Comparison of ENCODE assay signal across 1 cellular context in the genomic region with DNA sequence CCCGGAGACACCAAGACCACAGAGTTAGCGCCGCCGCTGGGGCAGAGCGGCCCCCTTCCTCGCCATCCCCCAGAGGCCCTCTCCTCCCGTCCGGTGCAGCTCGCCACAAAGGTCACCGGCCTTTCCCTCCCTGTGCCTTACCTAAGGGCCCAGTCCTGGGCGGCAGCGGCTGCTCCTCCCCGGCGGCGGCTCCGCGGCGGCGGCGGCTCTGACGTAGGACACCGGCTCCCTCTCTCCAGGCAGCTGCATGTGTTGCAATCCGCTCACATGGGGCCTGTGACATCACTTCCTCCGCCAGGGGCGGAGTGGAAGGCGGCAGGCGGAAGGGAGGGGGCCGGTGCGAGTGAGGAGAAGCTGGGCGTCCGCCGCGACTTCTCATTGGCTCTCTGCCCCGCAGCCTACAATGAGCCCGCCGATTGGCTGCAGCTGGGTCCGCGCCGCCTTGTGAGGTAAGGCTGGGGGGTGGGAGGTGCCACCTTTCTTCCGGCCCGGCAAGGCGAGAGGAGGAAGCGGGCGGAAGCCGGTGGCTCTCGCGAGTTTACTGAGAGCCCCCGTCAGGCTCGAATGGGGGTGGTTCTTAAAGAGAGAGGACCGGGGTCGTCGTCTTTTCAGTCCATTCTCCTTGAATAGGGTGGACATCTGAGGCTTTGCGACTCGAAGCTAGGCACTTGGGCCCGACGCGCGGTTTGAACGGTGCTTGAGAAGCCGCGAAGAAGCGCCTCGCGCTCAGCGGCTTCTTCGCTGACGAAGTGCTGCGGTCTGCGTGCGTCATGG.
TF ChIP-seq lines count a peak whose summit lies in the region.

A gene (minus strand): TSS at position 281 of the 774 bp plus-strand sequence. CDS start 318 bp downstream, outside the sequence.

TF ChIP-seq in A549, 52 proteins besides CTCF, POLR2A, EP300 and RAD21 (continued from another document):
- TF ChIP-seq TFCP2L1 (CRISPR knock-in tag; IDR thresholded peaks at IDR 0.05) (peak; percentile 46; the same call in 1 of the 2 replicates), NR3C1 (IDR thresholded peaks at IDR 0.05) (no peak), RCOR1 (IDR thresholded peaks at IDR 0.05; ENCODE audit: low read depth, low read length) (no peak), MAZ (IDR thresholded peaks at IDR 0.05; ENCODE audit: borderline replicate concordance, low read depth, low read length) (peak; percentile 92), ZFP36 (IDR thresholded peaks at IDR 0.05; ENCODE audit: borderline replicate concordance, partially characterized antibody) (no peak), POLR2AphosphoS2 (conservative IDR thresholded peaks at IDR 0.05; ENCODE audit: low read length) (no peak), KDM1A (IDR thresholded peaks at IDR 0.05; ENCODE audit: low read depth) (no peak), GATA3 (IDR thresholded peaks at IDR 0.05; ENCODE audit: borderline replicate concordance) (peak; percentile 61; the same call in 1 of the 2 replicates), MYC (IDR thresholded peaks at IDR 0.05; ENCODE audit: borderline replicate concordance, low read length) (no peak; the same call in 1 of the 2 replicates), ZC3H11A (IDR thresholded peaks at IDR 0.05) (no peak), HDAC2 (IDR thresholded peaks at IDR 0.05) (no peak), CEBPB (IDR thresholded peaks at IDR 0.05) (peak; percentile 97 to 99), EHF (CRISPR knock-in tag; IDR thresholded peaks at IDR 0.05) (no peak), RFX5 (IDR thresholded peaks at IDR 0.05) (peak; percentile 78), JUN (IDR thresholded peaks at IDR 0.05) (peak; percentile 87 to 94), JUNB (IDR thresholded peaks at IDR 0.05) (no peak), PHF8 (IDR thresholded peaks at IDR 0.05; ENCODE audit: borderline replicate concordance, low read depth) (peak; percentile 94), SREBF2 (IDR thresholded peaks at IDR 0.05) (no peak), RNF2 (IDR thresholded peaks at IDR 0.05; ENCODE audit: borderline replicate concordance, low read depth) (no peak), EHMT2 (IDR thresholded peaks at IDR 0.05; ENCODE audit: low read depth) (no peak), HOXB5 (CRISPR knock-in tag; IDR thresholded peaks at IDR 0.05) (no peak), CHD4 (IDR thresholded peaks at IDR 0.05; ENCODE audit: borderline replicate concordance) (no peak), HOXA7 (CRISPR knock-in tag; IDR thresholded peaks at IDR 0.05) (no peak), CBX2 (IDR thresholded peaks at IDR 0.05; ENCODE audit: borderline replicate concordance, low read depth) (no peak), MAFK (IDR thresholded peaks at IDR 0.05; ENCODE audit: partially characterized antibody) (no peak)
- TF ChIP-seq, protein P1, sequence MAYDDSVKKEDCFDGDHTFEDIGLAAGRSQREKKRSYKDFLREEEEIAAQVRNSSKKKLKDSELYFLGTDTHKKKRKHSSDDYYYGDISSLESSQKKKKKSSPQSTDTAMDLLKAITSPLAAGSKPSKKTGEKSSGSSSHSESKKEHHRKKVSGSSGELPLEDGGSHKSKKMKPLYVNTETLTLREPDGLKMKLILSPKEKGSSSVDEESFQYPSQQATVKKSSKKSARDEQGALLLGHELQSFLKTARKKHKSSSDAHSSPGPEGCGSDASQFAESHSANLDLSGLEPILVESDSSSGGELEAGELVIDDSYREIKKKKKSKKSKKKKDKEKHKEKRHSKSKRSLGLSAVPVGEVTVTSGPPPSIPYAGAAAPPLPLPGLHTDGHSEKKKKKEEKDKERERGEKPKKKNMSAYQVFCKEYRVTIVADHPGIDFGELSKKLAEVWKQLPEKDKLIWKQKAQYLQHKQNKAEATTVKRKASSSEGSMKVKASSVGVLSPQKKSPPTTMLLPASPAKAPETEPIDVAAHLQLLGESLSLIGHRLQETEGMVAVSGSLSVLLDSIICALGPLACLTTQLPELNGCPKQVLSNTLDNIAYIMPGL (CRISPR knock-in tag; IDR thresholded peaks at IDR 0.05; ENCODE audit: borderline replicate concordance), result no peak
- TF ChIP-seq, protein P2, sequence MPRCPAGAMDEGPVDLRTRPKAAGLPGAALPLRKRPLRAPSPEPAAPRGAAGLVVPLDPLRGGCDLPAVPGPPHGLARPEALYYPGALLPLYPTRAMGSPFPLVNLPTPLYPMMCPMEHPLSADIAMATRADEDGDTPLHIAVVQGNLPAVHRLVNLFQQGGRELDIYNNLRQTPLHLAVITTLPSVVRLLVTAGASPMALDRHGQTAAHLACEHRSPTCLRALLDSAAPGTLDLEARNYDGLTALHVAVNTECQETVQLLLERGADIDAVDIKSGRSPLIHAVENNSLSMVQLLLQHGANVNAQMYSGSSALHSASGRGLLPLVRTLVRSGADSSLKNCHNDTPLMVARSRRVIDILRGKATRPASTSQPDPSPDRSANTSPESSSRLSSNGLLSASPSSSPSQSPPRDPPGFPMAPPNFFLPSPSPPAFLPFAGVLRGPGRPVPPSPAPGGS (IDR thresholded peaks at IDR 0.05), result peak; percentile 82; the same call in 1 of the 3 replicates
- TF ChIP-seq, protein P3, sequence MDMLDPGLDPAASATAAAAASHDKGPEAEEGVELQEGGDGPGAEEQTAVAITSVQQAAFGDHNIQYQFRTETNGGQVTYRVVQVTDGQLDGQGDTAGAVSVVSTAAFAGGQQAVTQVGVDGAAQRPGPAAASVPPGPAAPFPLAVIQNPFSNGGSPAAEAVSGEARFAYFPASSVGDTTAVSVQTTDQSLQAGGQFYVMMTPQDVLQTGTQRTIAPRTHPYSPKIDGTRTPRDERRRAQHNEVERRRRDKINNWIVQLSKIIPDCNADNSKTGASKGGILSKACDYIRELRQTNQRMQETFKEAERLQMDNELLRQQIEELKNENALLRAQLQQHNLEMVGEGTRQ (IDR thresholded peaks at IDR 0.05), result peak; percentile 88
- TF ChIP-seq, protein P4, sequence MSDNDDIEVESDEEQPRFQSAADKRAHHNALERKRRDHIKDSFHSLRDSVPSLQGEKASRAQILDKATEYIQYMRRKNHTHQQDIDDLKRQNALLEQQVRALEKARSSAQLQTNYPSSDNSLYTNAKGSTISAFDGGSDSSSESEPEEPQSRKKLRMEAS (IDR thresholded peaks at IDR 0.05), result peak; percentile 92
- TF ChIP-seq, protein P5, sequence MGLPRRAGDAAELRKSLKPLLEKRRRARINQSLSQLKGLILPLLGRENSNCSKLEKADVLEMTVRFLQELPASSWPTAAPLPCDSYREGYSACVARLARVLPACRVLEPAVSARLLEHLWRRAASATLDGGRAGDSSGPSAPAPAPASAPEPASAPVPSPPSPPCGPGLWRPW (IDR thresholded peaks at IDR 0.05), result no peak
TF ChIP-seq in A549: peak in this region for 14.
